Comparison of ENCODE assay signal across 8 cellular contexts in genomic region chr1:112674986-112675727, GRCh38. TPM values are rescaled to one million over a fixed set of nuclear protein-coding genes. Genes with fewer than 3 reads are reported as not detected.
DNase-seq lines count a peak whose midpoint lies in the region; ATAC-seq, FAIRE-seq and TF ChIP-seq lines count a peak whose summit lies in the region.

No MANE protein-coding gene starts in this region.

- no peak for TF ChIP-seq CTCF in fibroblast of villous mesenchyme (IDR thresholded peaks at IDR 0.05; ENCODE audit: insufficient read depth, low read depth, low read length)

- ATAC-seq in HG03025 (IDR thresholded peaks at IDR 0.05; ENCODE audit: low FRiP score, unreplicated experiment) = peak; percentile 34

- peak overlapping the region; percentile 82 for H3K4me3 ChIP-seq in fibroblast of villous mesenchyme (ENCODE audit: low read depth, low read length)

- DNase-seq in NCI-H2196 (lab: John Stamatoyannopoulos, UW; ENCODE audit: unreplicated experiment) (peak; percentile 26), NCI-H2196 treated with DMSO at 0.1 percent for 48 hours (lab: John Stamatoyannopoulos, UW; ENCODE audit: unreplicated experiment) (no peak), NCI-H748 treated with DMSO at 0.1 percent for 48 hours (lab: John Stamatoyannopoulos, UW) (peak; percentile 30), fibroblast of villous mesenchyme (ENCODE audit: low read depth) (no peak), nucleus accumbens (lab: John Stamatoyannopoulos, UW) (peak in 45 of 56 donors; percentile 24 to 81 (median 63)), urothelium cell line (ENCODE audit: low spot score) (peak; percentile 78)
- peak; percentile 11 to 17 for DNase-seq in activated T-helper 1 cell treated with anti-CD3 and anti-CD28 coated beads, Interleukin-2, amount 50 U/mL, for 16 hours (ENCODE audit: low read depth in 1 of 2, low spot score in 1 of 2)

- FAIRE-seq in urothelium cell line (lab: Jason Lieb, UNC) = no peak

RNA-seq across cellular contexts. Expression of gene MOV10, which starts 0.7 kb away (rescaled TPM):
- 56.7 and 63.5 TPM in 2 replicates for total RNA-seq in fibroblast of villous mesenchyme

RNA-seq across cellular contexts. Expression of gene RHOC, which starts 31.8 kb away (rescaled TPM):
- total RNA-seq in fibroblast of villous mesenchyme = 379 and 483 TPM in 2 replicates

RNA-seq across cellular contexts. Expression of gene PPM1J, which starts 40.0 kb away (rescaled TPM):
- 0.43 and 1.3 TPM in 2 replicates for total RNA-seq in fibroblast of villous mesenchyme

RNA-seq across cellular contexts. Expression of gene CAPZA1, which starts 55.5 kb away (rescaled TPM):
- 180 and 299 TPM in 2 replicates for total RNA-seq in fibroblast of villous mesenchyme

RNA-seq across cellular contexts. Expression of gene ST7L, which starts 56.2 kb away (rescaled TPM):
- 17.4 and 29.8 TPM in 2 replicates for total RNA-seq in fibroblast of villous mesenchyme

Comparison
In these comparisons a context has a peak if more than half of its experiments do, and no peak if none do; other contexts are left out.
1. DNase-seq: peak in NCI-H2196 (single experiment), NCI-H748 treated with DMSO at 0.1 percent for 48 hours (single experiment), activated T-helper 1 cell treated with anti-CD3 and anti-CD28 coated beads, Interleukin-2, amount 50 U/mL, for 16 hours (2 of 2), nucleus accumbens (45 of 56) and urothelium cell line (single experiment); none in NCI-H2196 treated with DMSO at 0.1 percent for 48 hours (single experiment) and fibroblast of villous mesenchyme (single experiment).